Comparison of ENCODE assay signal across 17 cellular contexts in the genomic region with DNA sequence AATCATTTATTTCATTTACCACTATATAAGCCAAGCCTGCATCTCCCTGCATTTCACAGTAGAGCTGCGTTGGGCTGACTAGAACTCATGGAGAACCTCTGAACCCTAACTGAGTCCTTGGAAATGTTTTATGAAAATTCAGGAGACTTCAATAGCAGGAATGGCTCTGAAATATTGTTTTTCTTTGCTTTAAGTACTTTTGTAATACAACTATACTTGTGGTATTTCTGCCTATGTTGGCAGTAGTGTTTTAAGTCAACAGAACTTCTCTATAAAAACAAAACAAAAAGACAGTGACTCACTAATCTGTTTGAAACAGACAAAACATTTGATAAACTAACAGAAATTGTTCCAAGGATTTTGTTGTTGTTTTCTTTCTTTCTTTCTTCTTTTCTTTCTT.
A peak's percentile ranks its signal among the peaks of the same experiment; 100 is the strongest.
DNase-seq lines count a peak whose midpoint lies in the region; ATAC-seq and TF ChIP-seq lines count a peak whose summit lies in the region.
"Had no signal": no experiment of that assay in that cellular context is flagged by ENCODE, and none has a peak within 500 bp of the region (broad histone marks: within the 10 kb centered on the region; RNA-seq: fewer than 3 reads in every experiment).

No MANE protein-coding gene starts in this region.

- H3K36me3 Mint-ChIP-seq in T-cell: no peaks in the 10 kb centered on the region

- H3K4me1 ChIP-seq in PC-3 (ENCODE audit: insufficient read depth, low read length): no peaks in the 10 kb centered on the region

- CTCF ChIA-PET in PC-3 (lab: Charles Lee) (no interaction called here), T-cell (lab: Charles Lee) (no interaction called here)

- no peaks in the 10 kb centered on the region for H3K4me1 Mint-ChIP-seq in T-cell
- H3K4me1 Mint-ChIP-seq: GM23338 had no signal

- H3K36me3 ChIP-seq in PC-3 (ENCODE audit: low read depth, low read length): no peaks in the 10 kb centered on the region

- no peaks in the 10 kb centered on the region for H3K79me2 ChIP-seq in PC-3 (ENCODE audit: low read length)

- no peaks in the 10 kb centered on the region for H3K27me3 ChIP-seq in PC-3 (ENCODE audit: low read length)
- H3K27me3 ChIP-seq in dorsolateral prefrontal cortex: no peaks in the 10 kb centered on the region

- peak; percentile 66 for ATAC-seq in PC-3
- ATAC-seq in T-cell (replicated peaks in 1 of 4): no peak
- ATAC-seq: GM23338 had no signal

- no peaks in the 10 kb centered on the region for H3K27me3 Mint-ChIP-seq in T-cell

- no peak overlapping the region for H3K9ac ChIP-seq in PC-3 (ENCODE audit: low read length)

- H3K9me2 ChIP-seq in PC-3 (replicated peaks; ENCODE audit: low read length): no peaks in the 10 kb centered on the region

- no peaks in the 10 kb centered on the region for H3F3A ChIP-seq in PC-3 (ENCODE audit: low read length, unreplicated experiment)

- H3K9me3 ChIP-seq in PC-3 (ENCODE audit: low read length): no peaks in the 10 kb centered on the region

- H3K27ac ChIP-seq in PC-3 (ENCODE audit: low read length): no peak overlapping the region
- no peak overlapping the region for H3K27ac ChIP-seq in dorsolateral prefrontal cortex
- H3K27ac ChIP-seq: C4-2B had no signal

- H2AFZ ChIP-seq in PC-3 (ENCODE audit: low read length): no peak overlapping the region
- H2AFZ ChIP-seq: GM23338 had no signal

- TF ChIP-seq CTCF in AG10803 (conservative IDR thresholded peaks at IDR 0.05; ENCODE audit: low read length): no peak
- no peak for TF ChIP-seq CTCF in PC-3 (conservative IDR thresholded peaks at IDR 0.05; ENCODE audit: low read depth, low read length)
- no peak for TF ChIP-seq CTCF in dorsolateral prefrontal cortex (IDR thresholded peaks at IDR 0.05 in 54 of 56, conservative IDR thresholded peaks at IDR 0.05 in 2 of 56; ENCODE audit: low read depth in 1 of 56, partially characterized antibody in 56 of 56)

- POLR2A ChIA-PET in PC-3 (lab: Charles Lee; ENCODE audit: unreplicated experiment): no interaction called here
- POLR2A ChIA-PET in T-cell (lab: Charles Lee): no interaction called here

- no TSS peak for BruUV-seq in PC-3 (replicated peaks; lab: Mats Ljungman, UMichigan)

- no peak overlapping the region for H3K4me3 Mint-ChIP-seq in T-cell
- H3K4me3 Mint-ChIP-seq: GM23338 had no signal

- no peaks in the 10 kb centered on the region for H4K20me1 ChIP-seq in PC-3 (ENCODE audit: low read length)

- H3K27ac Mint-ChIP-seq in T-cell: no peak overlapping the region
- H3K27ac Mint-ChIP-seq: GM23338 had no signal

- H3K9me3 Mint-ChIP-seq in T-cell: peaks cover 0 to 33% (median 3%) of the 10 kb centered on the region in 3 donors
- H3K9me3 Mint-ChIP-seq: GM23338 had no signal

- 0 out of 2 replicates have a peak overlapping the region, but pooled peaks have one; percentile 20 for H3K4me2 ChIP-seq in PC-3 (ENCODE audit: low read length)
- H3K4me2 ChIP-seq: GM23338 had no signal

- DNase-seq in AG10803 (ENCODE audit: low read depth) (peak; percentile 3), PC-3 (peak; percentile 15), fibroblast of gingiva (ENCODE audit: low read depth) (peak; percentile 40), renal cortical epithelial cell (ENCODE audit: low read depth) (peak; percentile 44), HuH-7.5 (ENCODE audit: low spot score) (no peak), dorsolateral prefrontal cortex (no peak), T-cell (no peak), glomerular visceral epithelial cell (ENCODE audit: extremely low spot score) (no peak)
- DNase-seq: GF-D8, KBM-7, NCI-H1436 treated with DMSO at 0.1 percent for 48 hours, NCI-H2081, NCI-H2227 treated with DMSO at 0.1 percent for 48 hours, NCI-H524, SHP77 had no signal

- intact Hi-C loops in PC-3 (cut with micrococcal nuclease): no loop called here
- intact Hi-C loops in dorsolateral prefrontal cortex (cut with DNase I): no loop called here

- H3K4me3 ChIP-seq in AG10803 (ENCODE audit: low read length): no peak overlapping the region
- no peak overlapping the region for H3K4me3 ChIP-seq in PC-3 (ENCODE audit: low read length)
- no peak overlapping the region for H3K4me3 ChIP-seq in dorsolateral prefrontal cortex
- H3K4me3 ChIP-seq: GM23338 had no signal

Comparison
In these comparisons a context has a peak if more than half of its experiments do, and no peak if none do; other contexts are left out.
1. DNase-seq: peak in AG10803 (single experiment), PC-3 (single experiment), fibroblast of gingiva (single experiment) and renal cortical epithelial cell (single experiment); none in HuH-7.5 (single experiment), dorsolateral prefrontal cortex (0 of 10), T-cell (0 of 34) and glomerular visceral epithelial cell (single experiment).